Comparison of ENCODE assay signal across 15 cellular contexts in the genomic region with DNA sequence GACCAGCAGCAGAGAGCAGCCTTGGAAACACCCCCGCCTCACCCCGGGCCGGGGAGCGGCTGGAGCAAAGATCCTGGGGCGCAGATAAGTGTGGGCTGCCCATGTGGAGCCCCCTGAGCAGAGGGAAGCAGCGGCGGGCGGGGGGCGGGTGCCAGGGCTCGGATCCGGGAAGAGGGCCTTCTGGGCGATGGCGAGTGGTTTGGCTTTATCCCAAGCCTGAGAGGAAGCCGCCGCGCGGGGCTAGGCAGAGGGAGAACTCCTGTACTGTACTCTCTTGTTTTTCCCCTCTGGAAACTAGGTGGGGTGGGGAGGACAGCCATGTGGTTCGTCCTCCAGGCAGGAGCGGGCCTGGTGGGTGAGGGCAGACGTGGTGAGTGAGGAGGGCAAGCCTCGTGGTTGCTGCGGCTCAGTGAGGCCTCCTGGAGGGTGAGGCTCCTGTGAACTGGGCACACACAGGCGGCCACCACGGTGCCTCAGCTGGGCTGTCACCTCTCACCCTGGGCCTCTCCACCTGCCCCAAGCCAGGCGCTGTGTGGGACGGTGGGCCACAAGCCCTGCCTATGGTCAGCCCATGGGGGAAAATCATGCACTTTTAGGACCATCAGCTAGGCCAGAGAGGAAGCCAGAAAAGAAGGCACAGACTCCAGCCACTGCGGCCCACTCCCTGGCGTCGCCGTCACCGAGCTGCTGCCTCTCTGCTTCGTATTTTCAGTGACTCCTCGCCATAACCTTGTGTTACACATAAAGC. TPM values are rescaled to one million over a fixed set of nuclear protein-coding genes. Genes with fewer than 3 reads are reported as not detected.
DNase-seq lines count a peak whose midpoint lies in the region; ATAC-seq and TF ChIP-seq lines count a peak whose summit lies in the region.
"Had no signal": no experiment of that assay in that cellular context is flagged by ENCODE, and none has a peak within 500 bp of the region (broad histone marks: within the 10 kb centered on the region; RNA-seq: fewer than 3 reads in every experiment).

No MANE protein-coding gene starts in this region.

- H3K27me3 Mint-ChIP-seq in stimulated activated naive CD8-positive, alpha-beta T cell treated with anti-CD3 and anti-CD28 coated beads, Interleukin-15, amount 100 ng/mL, for 72 hours = no peaks in the 10 kb centered on the region
- no peaks in the 10 kb centered on the region for H3K27me3 Mint-ChIP-seq in osteocyte (ENCODE audit: unreplicated experiment)
- H3K27me3 Mint-ChIP-seq: activated T-helper 17 cell treated with anti-CD3 and anti-CD28 coated beads, Interleukin-2, amount 50 U/mL, for 72 hours; stimulated activated naive CD8-positive, alpha-beta T cell treated with anti-CD3 and anti-CD28 coated beads, Interleukin-15, Interleukin-2, amounts not matched to agents 100 ng/mL and 50 ng/mL, for 24 hours had no signal

- ATAC-seq in stimulated activated naive CD8-positive, alpha-beta T cell treated with anti-CD3 and anti-CD28 coated beads, Interleukin-15, amount 100 ng/mL, for 72 hours = peak; percentile 45
- ATAC-seq in stimulated activated naive CD8-positive, alpha-beta T cell treated with anti-CD3 and anti-CD28 coated beads, Interleukin-15, Interleukin-2, amounts not matched to agents 100 U/mL and 50 U/mL, for 24 hours = no peak
- ATAC-seq in HG03196 (IDR thresholded peaks at IDR 0.05; ENCODE audit: unreplicated experiment) = no peak
- ATAC-seq: activated T-helper 17 cell treated with anti-CD3 and anti-CD28 coated beads, Interleukin-2, amount 50 U/mL, for 72 hours; CD8-positive, alpha-beta T cell had no signal

- H3K4me1 Mint-ChIP-seq in stimulated activated naive CD8-positive, alpha-beta T cell treated with anti-CD3 and anti-CD28 coated beads, Interleukin-15, amount 100 ng/mL, for 72 hours = no peaks in the 10 kb centered on the region
- H3K4me1 Mint-ChIP-seq in osteocyte (ENCODE audit: unreplicated experiment) = peaks cover 32% of the 10 kb centered on the region
- H3K4me1 Mint-ChIP-seq: activated T-helper 17 cell treated with anti-CD3 and anti-CD28 coated beads, Interleukin-2, amount 50 U/mL, for 72 hours had no signal

- peaks cover 9 to 13% of the 10 kb centered on the region in 2 donors for H3K9me3 Mint-ChIP-seq in stimulated activated naive CD8-positive, alpha-beta T cell treated with anti-CD3 and anti-CD28 coated beads, Interleukin-15, amount 100 ng/mL, for 72 hours
- peaks cover 13% of the 10 kb centered on the region for H3K9me3 Mint-ChIP-seq in osteocyte (ENCODE audit: unreplicated experiment)

- no peak for DNase-seq in stimulated activated naive CD8-positive, alpha-beta T cell treated with anti-CD3 and anti-CD28 coated beads, Interleukin-15, amount 100 ng/mL, for 72 hours
- no peak for DNase-seq in stimulated activated naive CD8-positive, alpha-beta T cell treated with anti-CD3 and anti-CD28 coated beads, Interleukin-15, Interleukin-2, amounts not matched to agents 100 U/mL and 50 U/mL, for 24 hours
- DNase-seq in iPS-NIHi7 (ENCODE audit: extremely low spot score) = peak; percentile 5
- DNase-seq in osteocyte (ENCODE audit: extremely low spot score, unreplicated experiment) = no peak
- DNase-seq in KG1 (lab: John Stamatoyannopoulos, UW) = no peak
- DNase-seq in NCI-H526 treated with DMSO at 0.1 percent for 48 hours (lab: John Stamatoyannopoulos, UW) = no peak
- no peak for DNase-seq in NCI-H146 treated with DMSO at 0.1 percent for 48 hours (lab: John Stamatoyannopoulos, UW; ENCODE audit: unreplicated experiment)
- DNase-seq: activated CD4-positive, CD25-positive, alpha-beta regulatory T cell; GOT3; NCI-H2227 treated with DMSO at 0.1 percent for 48 hours had no signal

- H3K27ac Mint-ChIP-seq in stimulated activated naive CD8-positive, alpha-beta T cell treated with anti-CD3 and anti-CD28 coated beads, Interleukin-15, amount 100 ng/mL, for 72 hours = no peak overlapping the region
- peak overlapping the region; percentile 68 for H3K27ac Mint-ChIP-seq in osteocyte (ENCODE audit: unreplicated experiment)
- H3K27ac Mint-ChIP-seq: activated T-helper 17 cell treated with anti-CD3 and anti-CD28 coated beads, Interleukin-2, amount 50 U/mL, for 72 hours; CD8-positive, alpha-beta T cell; stimulated activated naive CD8-positive, alpha-beta T cell treated with anti-CD3 and anti-CD28 coated beads, Interleukin-15, Interleukin-2, amounts not matched to agents 100 ng/mL and 50 ng/mL, for 24 hours; T-helper 1 cell treated with Interleukin-12 subunit alpha and Interleukin-12 subunit beta and Interleukin-4 antibody, amounts not matched to agents 30 μg/mL and 1 μg/mL, for 36 hours had no signal

- TF ChIP-seq CTCF in osteocyte (IDR thresholded peaks at IDR 0.05) = no peak

- H3K4me3 Mint-ChIP-seq in stimulated activated naive CD8-positive, alpha-beta T cell treated with anti-CD3 and anti-CD28 coated beads, Interleukin-15, amount 100 ng/mL, for 72 hours = no peak overlapping the region
- H3K4me3 Mint-ChIP-seq in osteocyte (ENCODE audit: unreplicated experiment) = no peak overlapping the region
- H3K4me3 Mint-ChIP-seq: activated T-helper 17 cell treated with anti-CD3 and anti-CD28 coated beads, Interleukin-2, amount 50 U/mL, for 72 hours; CD8-positive, alpha-beta T cell; stimulated activated naive CD8-positive, alpha-beta T cell treated with anti-CD3 and anti-CD28 coated beads, Interleukin-15, Interleukin-2, amounts not matched to agents 100 ng/mL and 50 ng/mL, for 24 hours; T-helper 1 cell treated with Interleukin-12 subunit alpha and Interleukin-12 subunit beta and Interleukin-4 antibody, amounts not matched to agents 30 μg/mL and 1 μg/mL, for 36 hours had no signal

- peaks cover 4% of the 10 kb centered on the region for H3K36me3 Mint-ChIP-seq in osteocyte (ENCODE audit: unreplicated experiment)
- H3K36me3 Mint-ChIP-seq: CD8-positive, alpha-beta T cell had no signal

RNA-seq across cellular contexts. Expression of a gene that starts 28.3 kb away (rescaled TPM):
- 42.6 and 43.0 TPM in 2 replicates for total RNA-seq in osteocyte
